25 cellular contexts compared by ENCODE assay signal in genomic region chrX:148577711-148578110, GRCh38.
DNase-seq lines count a peak whose midpoint lies in the region; ATAC-seq and TF ChIP-seq lines count a peak whose summit lies in the region.
"Had no signal": no experiment of that assay in that cellular context is flagged by ENCODE, and none has a peak within 500 bp of the region (broad histone marks: within the 10 kb centered on the region; RNA-seq: fewer than 3 reads in every experiment).

No MANE protein-coding gene starts in this region.

- 10 to 15% methylated on average over 3 to 4 of the region's 4 CpGs for WGBS in GM23248 (ENCODE audit: low coverage in 1 of 2, low lambda C conversion rate in 2 of 2, missing lambda C conversion rate in 2 of 2), 2 experiments

- no peak overlapping the region for H3K4me2 ChIP-seq in GM23248 (ENCODE audit: unreplicated experiment)
- H3K4me2 ChIP-seq in OCI-LY7 (ENCODE audit: low read length): peak overlapping the region; percentile 87
- H3K4me2 ChIP-seq: PC-9 had no signal

- H3K9me3 ChIP-seq in GM23248 (ENCODE audit: low read depth): no peaks in the 10 kb centered on the region
- H3K9me3 ChIP-seq in OCI-LY7 (ENCODE audit: low read length): peaks cover 5% of the 10 kb centered on the region; the same call in 1 of the 2 replicates
- H3K9me3 ChIP-seq in CD4-positive, alpha-beta T cell (ENCODE audit: control insufficient read depth, low read length): no peaks in the 10 kb centered on the region
- H3K9me3 ChIP-seq: Caco-2 had no signal

- H3K36me3 Mint-ChIP-seq in chondrocyte (ENCODE audit: low read depth): no peaks in the 10 kb centered on the region
- no peaks in the 10 kb centered on the region for H3K36me3 Mint-ChIP-seq in CD4-positive, alpha-beta T cell (ENCODE audit: low read depth)
- H3K36me3 Mint-ChIP-seq: CD4-positive, alpha-beta memory T cell had no signal

- ATAC-seq in CD4-positive, alpha-beta T cell (ENCODE audit: poor library complexity): no peak

- no peaks in the 10 kb centered on the region for H3K27me3 Mint-ChIP-seq in chondrocyte (ENCODE audit: low read depth)
- H3K27me3 Mint-ChIP-seq in CD4-positive, alpha-beta T cell: no peaks in the 10 kb centered on the region

- no peak overlapping the region for H2AFZ ChIP-seq in GM23248
- H2AFZ ChIP-seq in OCI-LY7 (ENCODE audit: low read length): no peak overlapping the region
- H2AFZ ChIP-seq: PC-9 had no signal

- H3K9me3 Mint-ChIP-seq in chondrocyte (ENCODE audit: low read depth): peaks cover 10% of the 10 kb centered on the region
- H3K9me3 Mint-ChIP-seq in CD4-positive, alpha-beta T cell: no peaks in the 10 kb centered on the region

- no peak overlapping the region for H3K9ac ChIP-seq in GM23248

- in situ Hi-C loops in GM23248 (cut with MboI): no loop called here

- DNase-seq in GM23248 (peak; percentile 9), OCI-LY7 (ENCODE audit: low spot score) (no peak), chondrocyte (ENCODE audit: low spot score) (no peak), AG08395 (ENCODE audit: low spot score) (no peak), RKO (ENCODE audit: low spot score) (no peak)
- no peak for DNase-seq in CD4-positive, alpha-beta T cell
- DNase-seq in activated naive CD4-positive, alpha-beta T cell (lab: John Stamatoyannopoulos, UW): no peak
- DNase-seq: Caco-2; CD4-positive, alpha-beta memory T cell; DMS79; EL; GF-D8; HCEC 1CT; IMR-90; KG1; MM.1S; NCI-H1417; NCI-H1694; NCI-H2029 treated with DMSO at 0.1 percent for 48 hours; NCI-H446 treated with DMSO at 0.1 percent for 48 hours; NCI-H526 treated with DMSO at 0.1 percent for 48 hours; PC-9; Right ventricle myocardium superior; RPMI8226; T-helper 1 cell had no signal

- H3F3A ChIP-seq in GM23248 (ENCODE audit: insufficient read depth): no peaks in the 10 kb centered on the region

- H4K20me1 ChIP-seq in GM23248 (ENCODE audit: insufficient read depth) (no peaks in the 10 kb centered on the region), OCI-LY7 (ENCODE audit: insufficient read depth, low read length) (no peaks in the 10 kb centered on the region)

- no peaks in the 10 kb centered on the region for H3K36me3 ChIP-seq in GM23248 (ENCODE audit: low read depth)
- peaks cover 12% of the 10 kb centered on the region for H3K36me3 ChIP-seq in OCI-LY7 (ENCODE audit: insufficient read depth, low read length)

- no peak overlapping the region for H3K27ac ChIP-seq in GM23248
- H3K27ac ChIP-seq in OCI-LY7 (ENCODE audit: low read depth, low read length, poor library complexity, severe bottlenecking): peak overlapping the region; percentile 95
- no peak overlapping the region for H3K27ac ChIP-seq in CD4-positive, alpha-beta T cell (ENCODE audit: low read depth, low read length)
- H3K27ac ChIP-seq: PC-9 had no signal

- H3K27ac Mint-ChIP-seq in chondrocyte (ENCODE audit: unreplicated experiment): peak overlapping the region; percentile 4
- H3K27ac Mint-ChIP-seq in CD4-positive, alpha-beta T cell: no peak overlapping the region
- H3K27ac Mint-ChIP-seq: CD4-positive, alpha-beta memory T cell had no signal

- H3K79me2 ChIP-seq in GM23248 (ENCODE audit: insufficient read depth) (no peaks in the 10 kb centered on the region), OCI-LY7 (ENCODE audit: insufficient read depth, low read depth, low read length) (peaks cover 92% of the 10 kb centered on the region)

- CTCF ChIA-PET in OCI-LY7 (lab: Charles Lee; ENCODE audit: unreplicated experiment): no interaction called here
- CTCF ChIA-PET in CD4-positive, alpha-beta T cell (lab: Charles Lee): no interaction called here

- no peak overlapping the region for H3K4me3 ChIP-seq in GM23248
- H3K4me3 ChIP-seq in OCI-LY7 (ENCODE audit: low read depth, low read length, poor library complexity, severe bottlenecking): peak overlapping the region; percentile 11
- H3K4me3 ChIP-seq: PC-9 had no signal

- no peaks in the 10 kb centered on the region for H3K27me3 ChIP-seq in GM23248 (replicated peaks; ENCODE audit: insufficient read depth)
- H3K27me3 ChIP-seq in CD4-positive, alpha-beta T cell (ENCODE audit: control insufficient read depth, insufficient read depth, low read length): no peaks in the 10 kb centered on the region

- BruUV-seq in OCI-LY7 (replicated peaks; lab: Mats Ljungman, UMichigan): no TSS peak

- TF ChIP-seq CTCF in OCI-LY7 (conservative IDR thresholded peaks at IDR 0.05; ENCODE audit: low read length) (no peak), chondrocyte (IDR thresholded peaks at IDR 0.05) (no peak)
- no peak for TF ChIP-seq CTCF in CD4-positive, alpha-beta T cell (IDR thresholded peaks at IDR 0.05)

- H3K4me1 Mint-ChIP-seq in chondrocyte (ENCODE audit: low read depth): peaks cover 13% of the 10 kb centered on the region
- no peaks in the 10 kb centered on the region for H3K4me1 Mint-ChIP-seq in CD4-positive, alpha-beta T cell (ENCODE audit: low read depth)
- H3K4me1 Mint-ChIP-seq: CD4-positive, alpha-beta memory T cell had no signal

- no peak overlapping the region for H3K4me3 Mint-ChIP-seq in chondrocyte (ENCODE audit: unreplicated experiment)
- H3K4me3 Mint-ChIP-seq in CD4-positive, alpha-beta T cell: no peak overlapping the region
- H3K4me3 Mint-ChIP-seq: CD4-positive, alpha-beta memory T cell had no signal

- H3K9me2 ChIP-seq in GM23248 (ENCODE audit: insufficient read depth) (no peaks in the 10 kb centered on the region), OCI-LY7 (ENCODE audit: insufficient read depth, low read length) (no peaks in the 10 kb centered on the region)

- intact Hi-C loops in OCI-LY7 (cut with micrococcal nuclease; ENCODE audit: unreplicated experiment): loop anchor here (2.0 to 10.0 kb wide), 2 partner anchors 77 to 97 kb away; partner anchors contain the start of gene AFF2
- intact Hi-C loops in CD4-positive, alpha-beta T cell (cut with DNase I, micrococcal nuclease): no loop called here

- POLR2A ChIA-PET in OCI-LY7 (lab: Charles Lee): interaction anchor here (0.6 to 1.9 kb wide), 3 partner anchors 10 to 284 kb away, joined by 3 to 9 read pairs (median 3); no protein-coding TSS in a partner anchor
- POLR2A ChIA-PET in CD4-positive, alpha-beta T cell (lab: Charles Lee): no interaction called here

- H3K4me1 ChIP-seq in GM23248 (ENCODE audit: insufficient read depth): no peaks in the 10 kb centered on the region
- peaks cover 77% of the 10 kb centered on the region for H3K4me1 ChIP-seq in OCI-LY7 (ENCODE audit: insufficient read depth, low read length, poor library complexity, severe bottlenecking)
- H3K4me1 ChIP-seq: Caco-2 had no signal
